Comparison of ENCODE assay signal across 2 cellular contexts in genomic region chr6:139013185-139013800, GRCh38.
TF ChIP-seq lines count a peak whose summit lies in the region.

No MANE protein-coding gene starts in this region.

TF ChIP-seq in HEK293, 187 proteins besides CTCF, POLR2A, EP300 and RAD21:
- TF ChIP-seq ZNF513 (tag by site-specific recombination; IDR thresholded peaks at IDR 0.05): no peak
- peak; percentile 82 for TF ChIP-seq ZNF366 (tag by site-specific recombination; conservative IDR thresholded peaks at IDR 0.05)
- no peak for TF ChIP-seq ZNF350 (tag by site-specific recombination; IDR thresholded peaks at IDR 0.05)
- TF ChIP-seq ZNF560 (tag by site-specific recombination; IDR thresholded peaks at IDR 0.05; ENCODE audit: borderline replicate concordance): no peak
- no peak for TF ChIP-seq ZNF692 (tag by site-specific recombination; IDR thresholded peaks at IDR 0.05)
- no peak for TF ChIP-seq ZNF530 (tag by site-specific recombination; IDR thresholded peaks at IDR 0.05; ENCODE audit: low read depth)
- TF ChIP-seq SCRT2 (tag by site-specific recombination; IDR thresholded peaks at IDR 0.05): no peak

TF ChIP-seq in H1, 55 proteins besides CTCF, POLR2A, EP300 and RAD21:
- TF ChIP-seq PHF8 (conservative IDR thresholded peaks at IDR 0.05; ENCODE audit: low read depth, low read length) (no peak), MAX (IDR thresholded peaks at IDR 0.05) (no peak), JUND (IDR thresholded peaks at IDR 0.05; ENCODE audit: low read length) (no peak)
